ENCODE assay signal across 1 cellular context in genomic region chr15:44726568-44727461, GRCh38.
TF ChIP-seq lines count a peak whose summit lies in the region.

No MANE protein-coding gene starts in this region.

TF ChIP-seq in GM12878, 131 proteins besides CTCF, POLR2A, EP300 and RAD21 (continued from another document and continues in another):
- TF ChIP-seq ZNF592 (IDR thresholded peaks at IDR 0.05) (no peak), SREBF2 (IDR thresholded peaks at IDR 0.05; ENCODE audit: low read length) (no peak), STAT3 (IDR thresholded peaks at IDR 0.05; ENCODE audit: low read depth, low read length) (no peak), CUX1 (IDR thresholded peaks at IDR 0.05; ENCODE audit: insufficient replicate concordance, low read depth, low read length) (no peak), TCF12 (IDR thresholded peaks at IDR 0.05; ENCODE audit: low read depth, low read length) (peak; percentile 73), PKNOX1 (IDR thresholded peaks at IDR 0.05) (no peak; the same call in 1 of the 2 replicates), SUPT20H (IDR thresholded peaks at IDR 0.05; ENCODE audit: borderline replicate concordance, control insufficient read depth, low read depth, low read length) (no peak), YY1 (IDR thresholded peaks at IDR 0.05; ENCODE audit: low read depth, low read length) (peak; percentile 62), ZNF217 (IDR thresholded peaks at IDR 0.05) (no peak), RBBP5 (conservative IDR thresholded peaks at IDR 0.05) (no peak), HDGF (IDR thresholded peaks at IDR 0.05) (0 out of 2 replicates have a peak, but pooled peaks have one; percentile 27), ZNF687 (IDR thresholded peaks at IDR 0.05) (peak; percentile 89), PAX5 (IDR thresholded peaks at IDR 0.05; ENCODE audit: borderline replicate concordance, low read depth, low read length) (peak; percentile 69; the same call in 1 of the 2 replicates), MEF2A (IDR thresholded peaks at IDR 0.05; ENCODE audit: insufficient read depth, low read depth, low read length) (no peak), MYB (IDR thresholded peaks at IDR 0.05; ENCODE audit: borderline replicate concordance, low read depth, low read length) (no peak), ZBTB33 (IDR thresholded peaks at IDR 0.05) (no peak), TCF7 (IDR thresholded peaks at IDR 0.05; ENCODE audit: borderline replicate concordance) (peak; percentile 20; the same call in 1 of the 2 replicates), NR2F1 (conservative IDR thresholded peaks at IDR 0.05) (0 out of 2 replicates have a peak, but pooled peaks have one; percentile 29), RAD51 (IDR thresholded peaks at IDR 0.05) (no peak; the same call in 1 of the 2 replicates), POLR2AphosphoS5 (IDR thresholded peaks at IDR 0.05; ENCODE audit: low read length) (peak; percentile 99), CHD1 (IDR thresholded peaks at IDR 0.05; ENCODE audit: low read depth, low read length) (no peak), RELA (IDR thresholded peaks at IDR 0.05; ENCODE audit: borderline replicate concordance, partially characterized antibody) (peak; percentile 39), JUND (IDR thresholded peaks at IDR 0.05; ENCODE audit: low read depth, low read length) (peak; percentile 86), ASH2L (IDR thresholded peaks at IDR 0.05; ENCODE audit: borderline replicate concordance, low read depth) (no peak), USF2 (IDR thresholded peaks at IDR 0.05; ENCODE audit: borderline replicate concordance, low read depth, low read length) (no peak), EED (IDR thresholded peaks at IDR 0.05; ENCODE audit: low read depth) (peak; percentile 80), MLLT1 (IDR thresholded peaks at IDR 0.05) (peak; percentile 93), HCFC1 (IDR thresholded peaks at IDR 0.05; ENCODE audit: low read length) (0 out of 2 replicates have a peak, but pooled peaks have one; percentile 19), CBX3 (IDR thresholded peaks at IDR 0.05; ENCODE audit: borderline replicate concordance, low read depth) (no peak), POLR2AphosphoS2 (IDR thresholded peaks at IDR 0.05; ENCODE audit: low read depth, low read length) (peak; percentile 88), EZH2 (IDR thresholded peaks at IDR 0.05; ENCODE audit: borderline replicate concordance, control insufficient read depth, low read depth, low read length) (no peak), ATF7 (IDR thresholded peaks at IDR 0.05; ENCODE audit: low read depth) (peak; percentile 88), IRF4 (IDR thresholded peaks at IDR 0.05; ENCODE audit: low read depth, low read length) (no peak), KAT2A (conservative IDR thresholded peaks at IDR 0.05; ENCODE audit: control insufficient read depth, low read depth, low read length) (no peak)
